8 cellular contexts compared by ENCODE assay signal in the genomic region with DNA sequence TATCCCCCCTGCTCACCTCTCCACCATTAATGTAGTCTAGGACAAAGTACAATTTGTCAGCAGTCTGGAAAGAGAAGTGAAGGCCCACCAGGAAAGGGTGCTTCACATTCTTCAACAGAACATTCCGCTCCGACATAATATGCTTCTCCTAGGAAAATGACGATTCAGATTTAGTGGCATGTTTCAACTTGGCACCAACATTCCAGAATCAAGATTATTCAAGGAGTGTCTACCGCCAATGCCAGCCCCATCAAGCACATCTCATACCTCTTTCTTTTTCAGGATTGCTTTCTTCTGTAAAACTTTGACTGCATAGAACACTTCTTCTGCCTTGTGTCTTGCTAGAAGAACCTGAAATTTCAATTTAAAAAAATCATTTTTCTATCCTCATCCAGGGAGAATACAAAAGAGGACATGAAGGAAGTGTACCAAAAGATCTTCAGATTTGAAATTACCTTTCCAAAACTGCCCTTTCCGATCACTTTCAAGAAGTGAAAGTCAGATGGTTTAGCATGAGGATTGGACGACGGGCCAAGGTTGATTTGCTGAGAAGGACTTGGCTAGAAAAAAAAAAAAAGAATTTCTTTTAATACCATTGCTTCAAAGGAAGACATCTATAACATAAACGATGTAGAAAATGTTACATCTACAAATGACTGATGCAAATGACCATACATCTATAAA.
DNase-seq lines count a peak whose midpoint lies in the region; ATAC-seq and TF ChIP-seq lines count a peak whose summit lies in the region.

No MANE protein-coding gene starts in this region.

- H3K27me3 ChIP-seq in CD8-positive, alpha-beta memory T cell (ENCODE audit: insufficient read depth, low read length, poor library complexity, severe bottlenecking), result no peaks in the 10 kb centered on the region
- H3K27me3 ChIP-seq in SU-DHL-6 (ENCODE audit: low read length) (no peaks in the 10 kb centered on the region), fibroblast of lung (ENCODE audit: control insufficient read depth, insufficient read depth, low read length) (no peaks in the 10 kb centered on the region)

- H3K9ac ChIP-seq in SU-DHL-6 (ENCODE audit: low read length), result peak overlapping the region; percentile 86
- H3K9ac ChIP-seq in fibroblast of lung (ENCODE audit: insufficient read depth, low read length), result no peak overlapping the region

- peaks cover 37% of the 10 kb centered on the region for H3K4me1 ChIP-seq in CD8-positive, alpha-beta memory T cell (ENCODE audit: insufficient read depth, low read length)
- H3K4me1 ChIP-seq in fibroblast of lung (ENCODE audit: control insufficient read depth, extremely low read depth, insufficient read depth, low read length), result peaks cover 11% of the 10 kb centered on the region

- POLR2A ChIA-PET in CD8-positive, alpha-beta memory T cell (lab: Charles Lee), result interaction anchor here (1.6 kb wide), 1 partner anchor 467 kb away, joined by 7 read pairs; no protein-coding TSS in a partner anchor

- peaks cover 80% of the 10 kb centered on the region for H3F3A ChIP-seq in SU-DHL-6 (ENCODE audit: insufficient read depth)

- CTCF ChIA-PET in CD8-positive, alpha-beta memory T cell (lab: Charles Lee), result interaction anchor here (0.6 to 1.6 kb wide), 17 partner anchors 16 to 768 kb away, joined by 3 to 43 read pairs (median 3); no protein-coding TSS in a partner anchor

- no peak overlapping the region for H3K27ac ChIP-seq in CD8-positive, alpha-beta memory T cell (ENCODE audit: low read depth, low read length)
- H3K27ac ChIP-seq in SU-DHL-6 (ENCODE audit: low read depth, low read length) (peak overlapping the region; percentile 63), fibroblast of lung (ENCODE audit: insufficient read depth, low read length) (peak overlapping the region; percentile 90)

- H3K79me2 ChIP-seq in SU-DHL-6 (ENCODE audit: insufficient read depth, low read length) (peaks cover 39% of the 10 kb centered on the region), fibroblast of lung (ENCODE audit: control insufficient read depth, insufficient read depth, low read length) (peaks cover 33% of the 10 kb centered on the region)

- TF ChIP-seq CTCF in SU-DHL-6 (IDR thresholded peaks at IDR 0.05; ENCODE audit: insufficient read depth, low read length, poor library complexity, severe bottlenecking) (no peak), fibroblast of lung (conservative IDR thresholded peaks at IDR 0.05 in 1 of 2, IDR thresholded peaks at IDR 0.05 in 1 of 2; ENCODE audit: low read depth in 1 of 2, low read length in 2 of 2) (no peak), retinal pigment epithelial cell (conservative IDR thresholded peaks at IDR 0.05; ENCODE audit: low read depth, low read length) (no peak)

- H4K20me1 ChIP-seq in SU-DHL-6 (ENCODE audit: low read depth, low read length), result peaks cover 24% of the 10 kb centered on the region
- H4K20me1 ChIP-seq in fibroblast of lung (ENCODE audit: control insufficient read depth, extremely low read depth, insufficient read depth, low read length), result no peaks in the 10 kb centered on the region

- H3K9me2 ChIP-seq in SU-DHL-6 (replicated peaks; ENCODE audit: insufficient read depth, low read length), result no peaks in the 10 kb centered on the region

- H3K4me3 Mint-ChIP-seq in CD8-positive, alpha-beta memory T cell, result peak overlapping the region in 4 of 7 donors; percentile 12 to 92 (median 34)

- H3K27me3 Mint-ChIP-seq in CD8-positive, alpha-beta memory T cell, result no peaks in the 10 kb centered on the region

- H3K4me2 ChIP-seq in SU-DHL-6 (ENCODE audit: low read depth, low read length, poor library complexity, severe bottlenecking) (peak overlapping the region; percentile 91), fibroblast of lung (ENCODE audit: extremely low read depth, insufficient read depth, low read length) (peak overlapping the region; percentile 55)

- H3K36me3 ChIP-seq in CD8-positive, alpha-beta memory T cell (ENCODE audit: insufficient read depth, low read length), result peaks cover 33% of the 10 kb centered on the region
- H3K36me3 ChIP-seq in SU-DHL-6 (ENCODE audit: low read length), result peaks cover 54% of the 10 kb centered on the region
- H3K36me3 ChIP-seq in fibroblast of lung (ENCODE audit: control insufficient read depth, insufficient read depth, low read length), result peaks cover 21% of the 10 kb centered on the region

- peaks cover 49 to 64% (median 64%) of the 10 kb centered on the region in 3 donors for H3K4me1 Mint-ChIP-seq in CD8-positive, alpha-beta memory T cell

- peaks cover 15 to 56% (median 22%) of the 10 kb centered on the region in 3 donors for H3K36me3 Mint-ChIP-seq in CD8-positive, alpha-beta memory T cell

- ATAC-seq in GM18907 (IDR thresholded peaks at IDR 0.05; ENCODE audit: unreplicated experiment), result no peak

- no peaks in the 10 kb centered on the region for H3K9me3 ChIP-seq in CD8-positive, alpha-beta memory T cell (ENCODE audit: low read length)
- H3K9me3 ChIP-seq in SU-DHL-6 (ENCODE audit: insufficient read depth, low read length) (no peaks in the 10 kb centered on the region), fibroblast of lung (ENCODE audit: control insufficient read depth, insufficient read depth, low read depth, low read length) (no peaks in the 10 kb centered on the region)

- DNase-seq in CD8-positive, alpha-beta memory T cell, result no peak
- DNase-seq in fibroblast of lung (ENCODE audit: low read depth in 2 of 2) (peak in 1 of 2 donors; percentile 11), retinal pigment epithelial cell (ENCODE audit: low read depth) (no peak), mesenteric fat pad (ENCODE audit: low spot score) (no peak), NCI-H524 treated with DMSO at 0.1 percent for 48 hours (lab: John Stamatoyannopoulos, UW) (no peak), NCI-H2107 treated with DMSO at 0.1 percent for 48 hours (lab: John Stamatoyannopoulos, UW; ENCODE audit: unreplicated experiment) (no peak)

- H2AFZ ChIP-seq in SU-DHL-6 (ENCODE audit: low read depth, low read length, severe bottlenecking) (no peak overlapping the region), fibroblast of lung (ENCODE audit: low read length) (no peak overlapping the region)

- H3K4me3 ChIP-seq in CD8-positive, alpha-beta memory T cell (ENCODE audit: low read length), result peak overlapping the region; percentile 12
- H3K4me3 ChIP-seq in SU-DHL-6 (ENCODE audit: insufficient read depth, low read length, poor library complexity, severe bottlenecking) (peak overlapping the region; percentile 93), fibroblast of lung (replicated peaks in 1 of 4; ENCODE audit: control extremely low read depth in 1 of 4, insufficient read depth in 1 of 4, low read depth in 3 of 4, low read length in 4 of 4) (peak overlapping the region; percentile 81 to 99 (median 94)), retinal pigment epithelial cell (ENCODE audit: low read length) (peak overlapping the region; percentile 99)

- no peaks in the 10 kb centered on the region for H3K9me3 Mint-ChIP-seq in CD8-positive, alpha-beta memory T cell

- H3K27ac Mint-ChIP-seq in CD8-positive, alpha-beta memory T cell, result peak overlapping the region in 1 of 8 donors; percentile 26

Comparison
In these comparisons a context has a peak if more than half of its experiments do, and no peak if none do; other contexts are left out.
1. H3K4me3 ChIP-seq: peak in every context shown above with its lines; median percentile 99 in retinal pigment epithelial cell; 94 in fibroblast of lung; 93 in SU-DHL-6; 12 in CD8-positive, alpha-beta memory T cell.